2 cellular contexts compared by ENCODE assay signal in genomic region chrX:48470833-48471118, GRCh38.
A peak's percentile ranks its signal among the peaks of the same experiment; 100 is the strongest.
TF ChIP-seq lines count a peak whose summit lies in the region.

No MANE protein-coding gene starts in this region.

TF ChIP-seq in IMR-90, 13 proteins besides CTCF, POLR2A, EP300 and RAD21:
- no peak for TF ChIP-seq RCOR1 (IDR thresholded peaks at IDR 0.05; ENCODE audit: insufficient replicate concordance, low read length)
- no peak for TF ChIP-seq MXI1 (IDR thresholded peaks at IDR 0.05; ENCODE audit: borderline replicate concordance, low read depth, low read length)
- no peak for TF ChIP-seq NFE2L2 (IDR thresholded peaks at IDR 0.05; ENCODE audit: low read depth, low read length)
- TF ChIP-seq MAZ (IDR thresholded peaks at IDR 0.05; ENCODE audit: borderline replicate concordance, low read depth, low read length), result no peak
- no peak for TF ChIP-seq CHD1 (IDR thresholded peaks at IDR 0.05; ENCODE audit: low read depth, low read length)
- no peak for TF ChIP-seq RFX5 (IDR thresholded peaks at IDR 0.05; ENCODE audit: low read depth, low read length)
- no peak for TF ChIP-seq MAFK (IDR thresholded peaks at IDR 0.05; ENCODE audit: low read depth, low read length)
- TF ChIP-seq USF2 (IDR thresholded peaks at IDR 0.05; ENCODE audit: low read depth, low read length), result no peak
- no peak for TF ChIP-seq CEBPB (IDR thresholded peaks at IDR 0.05; ENCODE audit: low read depth, low read length)
- TF ChIP-seq FOS (IDR thresholded peaks at IDR 0.05; ENCODE audit: low read depth, low read length), result no peak
- TF ChIP-seq ELK1 (IDR thresholded peaks at IDR 0.05; ENCODE audit: borderline replicate concordance, low read depth, low read length), result no peak
- TF ChIP-seq SMC3 (IDR thresholded peaks at IDR 0.05; ENCODE audit: low read depth, low read length), result no peak
- no peak for TF ChIP-seq BHLHE40 (IDR thresholded peaks at IDR 0.05; ENCODE audit: low read depth, low read length)

TF ChIP-seq in K562, 482 proteins besides CTCF, POLR2A, EP300 and RAD21:
- no peak for TF ChIP-seq TOE1 (IDR thresholded peaks at IDR 0.05; ENCODE audit: borderline replicate concordance)
- TF ChIP-seq TOE1 (CRISPR knock-in tag; IDR thresholded peaks at IDR 0.05; ENCODE audit: borderline replicate concordance, low read depth), result no peak
- peak; percentile 56; the same call in 1 of the 2 replicates for TF ChIP-seq USF1 (CRISPR knock-in tag; IDR thresholded peaks at IDR 0.05)
- no peak for TF ChIP-seq FUS (optimal IDR thresholded peaks at IDR 0.05; ENCODE audit: low read depth, low read length)
- peak; percentile 24; the same call in 1 of the 2 replicates for TF ChIP-seq ZNF143 (CRISPR knock-in tag; IDR thresholded peaks at IDR 0.05)
- TF ChIP-seq ZNF407 (IDR thresholded peaks at IDR 0.05; ENCODE audit: low read depth), result no peak
- TF ChIP-seq CXXC5 (CRISPR knock-in tag; IDR thresholded peaks at IDR 0.05), result 0 out of 2 replicates have a peak, but pooled peaks have one; percentile 2
- TF ChIP-seq ZNF592 (IDR thresholded peaks at IDR 0.05), result 0 out of 2 replicates have a peak, but pooled peaks have one; percentile 81
- 0 out of 4 replicates have a peak, but pooled peaks of 1 of the 2 experiments have one; percentile 18 for TF ChIP-seq MLLT1 (IDR thresholded peaks at IDR 0.05)
- peak; percentile 24; the same call in 1 of the 2 replicates for TF ChIP-seq EP400 (IDR thresholded peaks at IDR 0.05)
- peak; percentile 32; the same call in 1 of the 2 replicates for TF ChIP-seq USF2 (CRISPR knock-in tag; IDR thresholded peaks at IDR 0.05)
- no peak for TF ChIP-seq NR2C1 (IDR thresholded peaks at IDR 0.05)
- TF ChIP-seq NR2C1 (tag; IDR thresholded peaks at IDR 0.05), result peak; percentile 41; the same call in 1 of the 2 replicates
TF ChIP-seq in K562: peak in this region for 8.
